11 cellular contexts compared by ENCODE assay signal in the genomic region with DNA sequence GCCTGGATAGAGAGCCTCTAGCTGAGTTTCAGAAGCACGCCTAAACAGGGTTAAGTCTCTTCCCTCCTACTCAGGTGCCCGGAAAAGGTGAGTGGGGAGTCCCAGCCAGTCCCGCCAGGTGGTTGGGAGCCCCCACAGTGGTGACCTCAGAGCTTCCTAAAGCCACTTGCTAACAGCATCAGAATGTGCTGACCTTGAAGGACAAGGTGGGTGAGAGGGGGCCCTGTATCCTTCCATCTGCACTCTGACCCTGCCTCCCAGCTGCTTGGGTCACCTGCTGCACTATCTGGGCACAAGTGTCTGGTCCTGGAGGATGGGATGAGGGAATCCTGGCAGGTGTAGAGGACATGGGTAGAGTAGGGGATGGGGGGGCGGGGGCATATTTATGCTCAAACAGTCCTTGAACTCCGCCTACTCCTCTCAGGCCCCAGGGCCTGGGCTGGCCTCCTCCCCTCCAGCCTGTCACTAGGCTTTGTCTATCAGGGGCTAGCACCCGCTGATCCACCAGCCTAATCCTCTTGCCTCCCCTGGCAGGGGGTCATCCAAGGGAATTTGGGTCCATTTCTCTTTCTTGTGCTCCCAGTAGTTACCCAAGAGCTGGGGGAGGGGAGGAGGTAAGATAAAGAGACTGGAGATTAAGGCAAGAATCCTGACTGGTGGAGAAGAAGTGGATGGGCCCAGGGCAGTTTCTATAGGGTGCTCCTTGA. TPM values are rescaled to one million over a fixed set of nuclear protein-coding genes. Genes with fewer than 3 reads are reported as not detected.
A peak's percentile ranks its signal among the peaks of the same experiment; 100 is the strongest.
DNase-seq lines count a peak whose midpoint lies in the region; ATAC-seq and TF ChIP-seq lines count a peak whose summit lies in the region.
"Had no signal": no experiment of that assay in that cellular context is flagged by ENCODE, and none has a peak within 500 bp of the region (broad histone marks: within the 10 kb centered on the region; RNA-seq: fewer than 3 reads in every experiment).

No MANE protein-coding gene starts in this region.

- no peak for TF ChIP-seq POLR2A in suprapubic skin (IDR thresholded peaks at IDR 0.05)

- peak overlapping the region; percentile 93 for H3K27ac Mint-ChIP-seq in endodermal cell
- H3K27ac Mint-ChIP-seq: activated naive CD8-positive, alpha-beta T cell treated with anti-CD3 and anti-CD28 coated beads for 36 hours had no signal

- H3K27me3 ChIP-seq in cardiac muscle cell: peaks cover 1% of the 10 kb centered on the region
- H3K27me3 ChIP-seq in endodermal cell (ENCODE audit: control insufficient read depth, insufficient read depth, low read length, poor library complexity, severe bottlenecking): no peaks in the 10 kb centered on the region
- no peaks in the 10 kb centered on the region for H3K27me3 ChIP-seq in suprapubic skin

- DNase-seq in cardiac muscle cell (ENCODE audit: low read depth in 1 of 2, low spot score in 1 of 2): no peak
- no peak for DNase-seq in Right ventricle myocardium superior
- DNase-seq in endodermal cell: peak; percentile 96
- peak; percentile 56 to 71 for DNase-seq in suprapubic skin (ENCODE audit: low spot score in 2 of 2)
- DNase-seq in NOMO-1 treated with DMSO at 0.1 percent for 48 hours (lab: John Stamatoyannopoulos, UW; ENCODE audit: unreplicated experiment): no peak
- DNase-seq in SW 1271 (lab: John Stamatoyannopoulos, UW): no peak
- DNase-seq: activated naive CD8-positive, alpha-beta T cell treated with anti-CD3 and anti-CD28 coated beads for 36 hours; DND-41 had no signal

- H3K27ac ChIP-seq in cardiac muscle cell (peak overlapping the region; percentile 98), endodermal cell (ENCODE audit: low read depth, low read length) (no peak overlapping the region), suprapubic skin (no peak overlapping the region)

- H3K9me3 Mint-ChIP-seq in endodermal cell: no peaks in the 10 kb centered on the region
- H3K9me3 Mint-ChIP-seq: activated naive CD8-positive, alpha-beta T cell treated with anti-CD3 and anti-CD28 coated beads for 36 hours had no signal

- H3K36me3 ChIP-seq in cardiac muscle cell (no peaks in the 10 kb centered on the region), endodermal cell (ENCODE audit: control insufficient read depth, insufficient read depth, low read length) (peaks cover 12% of the 10 kb centered on the region), suprapubic skin (no peaks in the 10 kb centered on the region)

- TF ChIP-seq EP300 in suprapubic skin (IDR thresholded peaks at IDR 0.05): no peak

- TF ChIP-seq CTCF in cardiac muscle cell (IDR thresholded peaks at IDR 0.05; ENCODE audit: low read depth, low read length) (no peak), endodermal cell (conservative IDR thresholded peaks at IDR 0.05) (no peak), suprapubic skin (IDR thresholded peaks at IDR 0.05) (no peak)

- peak overlapping the region; percentile 86 for H3K9ac ChIP-seq in endodermal cell (ENCODE audit: extremely low read depth, low read length, poor library complexity, severe bottlenecking)

- H3K36me3 Mint-ChIP-seq in endodermal cell (ENCODE audit: low read depth): no peaks in the 10 kb centered on the region
- H3K36me3 Mint-ChIP-seq: activated naive CD8-positive, alpha-beta T cell treated with anti-CD3 and anti-CD28 coated beads for 36 hours had no signal

- ATAC-seq in Right ventricle myocardium superior (ENCODE audit: poor library complexity): no peak

- 46 to 57% methylated on average over 2 to 5 of the region's 6 CpGs for WGBS in endodermal cell (ENCODE audit: insufficient coverage in 1 of 2, insufficient read length in 1 of 2), 2 experiments
- WGBS in suprapubic skin: 95% methylated on average over 2 of the region's 6 CpGs

- H3K4me3 ChIP-seq in cardiac muscle cell: peak overlapping the region; percentile 43
- peak overlapping the region; percentile 93 for H3K4me3 ChIP-seq in endodermal cell (ENCODE audit: low read length)
- no peak overlapping the region for H3K4me3 ChIP-seq in suprapubic skin
- H3K4me3 ChIP-seq: skin epidermis had no signal

- no peaks in the 10 kb centered on the region for H3K27me3 Mint-ChIP-seq in endodermal cell (ENCODE audit: insufficient read depth)
- H3K27me3 Mint-ChIP-seq: activated naive CD8-positive, alpha-beta T cell treated with anti-CD3 and anti-CD28 coated beads for 36 hours had no signal

- peak overlapping the region; percentile 56 for H3K4me3 Mint-ChIP-seq in endodermal cell
- H3K4me3 Mint-ChIP-seq: activated naive CD8-positive, alpha-beta T cell treated with anti-CD3 and anti-CD28 coated beads for 36 hours had no signal

- H3K9me3 ChIP-seq in cardiac muscle cell (ENCODE audit: low read depth) (no peaks in the 10 kb centered on the region), endodermal cell (ENCODE audit: control insufficient read depth, low read length) (no peaks in the 10 kb centered on the region), suprapubic skin (no peaks in the 10 kb centered on the region)

- intact Hi-C loops in Right ventricle myocardium superior (cut with DNase I): loop anchor here (5.0 kb wide), 1 partner anchor 41 kb away; no protein-coding TSS in a partner anchor

- H3K4me1 ChIP-seq in cardiac muscle cell (ENCODE audit: low read depth) (peaks cover 67% of the 10 kb centered on the region), endodermal cell (ENCODE audit: control insufficient read depth, insufficient read depth, low read length) (peaks cover 47% of the 10 kb centered on the region), suprapubic skin (peaks cover 31% of the 10 kb centered on the region)

- peaks cover 58% of the 10 kb centered on the region for H3K4me1 Mint-ChIP-seq in endodermal cell

RNA-seq across cellular contexts. Expression of a gene that starts 3.4 kb away (rescaled TPM):
- total RNA-seq in cardiac muscle cell (28.3 and 39.0 TPM in 2 replicates), Right ventricle myocardium superior (136 TPM), endodermal cell (10 to 100 TPM; 17.8 to 21.1 TPM), suprapubic skin (10 to 100 TPM in 3 of 4 donors, 1 to 10 TPM in 1; 5.9 to 25.4 (median 15.2) TPM)
- 36.5 and 44.1 TPM in 2 replicates for polyA plus RNA-seq in cardiac muscle cell
- polyA plus RNA-seq in endodermal cell (2013, experiment 1 of 2): 5.7 TPM
- polyA plus RNA-seq in endodermal cell (2013, experiment 2 of 2): 7.9 TPM

RNA-seq across cellular contexts. Expression of a gene that starts 31.6 kb away (rescaled TPM):
- total RNA-seq in cardiac muscle cell: not detected in 2 replicates
- polyA plus RNA-seq in cardiac muscle cell: not detected in 2 replicates
- total RNA-seq in Right ventricle myocardium superior: not detected
- not detected for total RNA-seq in endodermal cell
- not detected for polyA plus RNA-seq in endodermal cell (2013, experiment 1 of 2)
- not detected for polyA plus RNA-seq in endodermal cell (2013, experiment 2 of 2)
- under 1 TPM in 1 of 4 donors, not detected in 3; 0.11 TPM for total RNA-seq in suprapubic skin
- total RNA-seq: activated CD8-positive, alpha-beta memory T cell treated with anti-CD3 and anti-CD28 coated beads for 36 hours; activated naive CD8-positive, alpha-beta T cell treated with anti-CD3 and anti-CD28 coated beads for 36 hours; mucosa of gallbladder had no signal

RNA-seq across cellular contexts. Expression of a gene that starts 37.4 kb away (rescaled TPM):
- 3.4 and 8.0 TPM in 2 replicates for total RNA-seq in cardiac muscle cell
- polyA plus RNA-seq in cardiac muscle cell: 5.8 and 10.4 TPM in 2 replicates
- 15.1 TPM for total RNA-seq in Right ventricle myocardium superior
- under 1 TPM; 0.62 to 0.66 TPM for total RNA-seq in endodermal cell
- 5.5 TPM for polyA plus RNA-seq in endodermal cell (2013, experiment 1 of 2)
- polyA plus RNA-seq in endodermal cell (2013, experiment 2 of 2): 4.8 TPM
- total RNA-seq in suprapubic skin: 1 to 10 TPM; 3.7 to 9.8 (median 4.9) TPM
- total RNA-seq: activated CD8-positive, alpha-beta memory T cell treated with anti-CD3 and anti-CD28 coated beads for 36 hours; activated naive CD8-positive, alpha-beta T cell treated with anti-CD3 and anti-CD28 coated beads for 36 hours had no signal

RNA-seq across cellular contexts. Expression of a gene that starts 43.8 kb away (rescaled TPM):
- 7.3 and 18.6 TPM in 2 replicates for total RNA-seq in cardiac muscle cell
- polyA plus RNA-seq in cardiac muscle cell: 45.6 and 99.8 TPM in 2 replicates
- 12.9 TPM for total RNA-seq in Right ventricle myocardium superior
- 10 to 100 TPM; 51.8 to 76.3 TPM for total RNA-seq in endodermal cell
- polyA plus RNA-seq in endodermal cell (2013, experiment 1 of 2): 65.6 TPM
- polyA plus RNA-seq in endodermal cell (2013, experiment 2 of 2): 64.4 TPM
- 10 to 100 TPM; 13.3 to 21.4 (median 15.4) TPM for total RNA-seq in suprapubic skin

RNA-seq across cellular contexts. Expression of a gene that starts 44.9 kb away (rescaled TPM):
- total RNA-seq in cardiac muscle cell: 2.1 and 6.3 TPM in 2 replicates
- 6.8 and 7.5 TPM in 2 replicates for polyA plus RNA-seq in cardiac muscle cell
- 1.5 TPM for total RNA-seq in Right ventricle myocardium superior
- 10 to 100 TPM; 19.3 to 36.1 TPM for total RNA-seq in endodermal cell
- 56.3 TPM for polyA plus RNA-seq in endodermal cell (2013, experiment 1 of 2)
- 53.9 TPM for polyA plus RNA-seq in endodermal cell (2013, experiment 2 of 2)
- total RNA-seq in suprapubic skin: 10 to 100 TPM in 1 of 4 donors, 1 to 10 TPM in 3; 3.5 to 18.8 (median 6.9) TPM

Comparison
In these comparisons a context has a peak if more than half of its experiments do, and no peak if none do; other contexts are left out.
1. DNase-seq: peak in endodermal cell (single experiment) and suprapubic skin (2 of 2); none in cardiac muscle cell (0 of 2), Right ventricle myocardium superior (single experiment), NOMO-1 treated with DMSO at 0.1 percent for 48 hours (single experiment) and SW 1271 (0 of 2).